ENCODE assay signal across 25 cellular contexts in the genomic region with DNA sequence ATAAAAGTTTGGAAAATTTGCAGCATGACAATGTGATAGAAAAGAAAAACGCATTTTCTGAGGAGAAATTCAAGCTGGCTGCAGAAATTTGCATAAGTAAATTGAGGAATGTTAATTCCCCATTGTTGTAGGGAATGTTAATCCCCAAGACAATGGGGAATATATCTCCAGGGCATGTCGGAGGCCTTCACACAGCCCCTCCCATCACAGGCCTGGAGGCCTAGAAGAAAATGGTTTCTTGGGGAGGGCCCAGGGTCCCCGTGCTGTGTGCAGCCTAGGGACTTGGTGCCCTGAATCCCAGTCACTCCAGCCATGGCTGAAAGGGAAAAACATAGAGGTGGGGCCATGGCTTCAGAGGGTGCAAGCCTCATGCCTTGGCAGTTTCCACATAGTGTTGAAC.
"Had no signal": no experiment of that assay in that cellular context is flagged by ENCODE, and none has a peak within 500 bp of the region (broad histone marks: within the 10 kb centered on the region; RNA-seq: fewer than 3 reads in every experiment).

No MANE protein-coding gene starts in this region.

- H3K4me1 Mint-ChIP-seq: memory B cell; mesothelial cell of epicardium; naive B cell; neural crest cell; stimulated activated memory B cell treated with anti-CD40 and anti-IgM and Interleukin-4, amounts not matched to agents 10 μg/mL and 1 μg/mL and 100 μg/mL, for 72 hours had no signal

- H3K27me3 Mint-ChIP-seq: effector memory CD8-positive, alpha-beta T cell; memory B cell; naive B cell; natural killer cell treated with Interleukin-12 subunit alpha and Interleukin-12 subunit beta and Interleukin-15 and Interleukin-18, amount 100 ng/mL, for 72 hours; stimulated activated memory B cell treated with anti-CD40 and anti-IgM and Interleukin-4, amounts not matched to agents 10 μg/mL and 1 μg/mL and 100 μg/mL, for 72 hours had no signal

- H3K4me1 ChIP-seq: prostate gland, right atrium auricular region, tibial nerve, upper lobe of left lung had no signal

- H3K4me3 ChIP-seq: lung, mucosa of descending colon, prostate gland, right atrium auricular region, thoracic aorta, tibial nerve, upper lobe of left lung had no signal

- ATAC-seq: effector memory CD8-positive, alpha-beta T cell; left lobe of liver; mucosa of descending colon; natural killer cell treated with Interleukin-12 subunit alpha and Interleukin-12 subunit beta and Interleukin-15 and Interleukin-18, amount 100 ng/mL, for 72 hours; sciatic nerve; stimulated activated memory B cell treated with anti-CD40 and anti-IgM and Interleukin-4, amounts not matched to agents 10 μg/mL and 1 μg/mL and 100 μg/mL, for 72 hours; stimulated activated naive CD8-positive, alpha-beta T cell treated with anti-CD3 and anti-CD28 coated beads, Interleukin-15, Interleukin-2, amounts not matched to agents 100 U/mL and 50 U/mL, for 24 hours had no signal

- DNase-seq: cortex of kidney; effector memory CD8-positive, alpha-beta T cell; hypothalamus; kidney; mucosa of descending colon; naive B cell; stimulated activated CD4-positive, alpha-beta T cell treated with anti-CD3 and anti-CD28 coated beads, Interleukin-2, amount 100 ng/mL, for 24 hours; stimulated activated CD4-positive, alpha-beta T cell treated with anti-CD3 and anti-CD28 coated beads, Interleukin-4, amount 100 ng/mL, for 4 hours; stimulated activated naive CD8-positive, alpha-beta T cell treated with anti-CD3 and anti-CD28 coated beads, Interleukin-15, Interleukin-2, amounts not matched to agents 100 U/mL and 50 U/mL, for 24 hours; substantia nigra; upper lobe of left lung had no signal

- H3K27ac Mint-ChIP-seq: effector memory CD8-positive, alpha-beta T cell; memory B cell; mesothelial cell of epicardium; naive B cell; natural killer cell treated with Interleukin-12 subunit alpha and Interleukin-12 subunit beta and Interleukin-15 and Interleukin-18, amount 100 ng/mL, for 72 hours; stimulated activated memory B cell treated with anti-CD40 and anti-IgM and Interleukin-4, amounts not matched to agents 10 μg/mL and 1 μg/mL and 100 μg/mL, for 72 hours had no signal

- FAIRE-seq: frontal cortex, kidney, urothelium cell line had no signal

- H3K9me3 ChIP-seq: prostate gland, thoracic aorta had no signal

- H3K36me3 ChIP-seq: prostate gland, right atrium auricular region, thoracic aorta had no signal

- H3K27ac ChIP-seq: prostate gland, right atrium auricular region, thoracic aorta, tibial nerve, upper lobe of left lung had no signal

- H3K4me3 Mint-ChIP-seq: effector memory CD8-positive, alpha-beta T cell; memory B cell; mesothelial cell of epicardium; naive B cell; natural killer cell treated with Interleukin-12 subunit alpha and Interleukin-12 subunit beta and Interleukin-15 and Interleukin-18, amount 100 ng/mL, for 72 hours; neural crest cell; stimulated activated memory B cell treated with anti-CD40 and anti-IgM and Interleukin-4, amounts not matched to agents 10 μg/mL and 1 μg/mL and 100 μg/mL, for 72 hours had no signal

- H3K27me3 ChIP-seq: right atrium auricular region, tibial nerve, upper lobe of left lung had no signal
